29 cellular contexts compared by ENCODE assay signal in genomic region chr10:67175354-67175753, GRCh38.
"Had no signal": no experiment of that assay in that cellular context is flagged by ENCODE, and none has a peak within 500 bp of the region (broad histone marks: within the 10 kb centered on the region; RNA-seq: fewer than 3 reads in every experiment).

No MANE protein-coding gene starts in this region.

- H3K4me3 ChIP-seq: esophagus squamous epithelium had no signal

- H3K27ac ChIP-seq: epithelial cell of prostate, esophagus squamous epithelium had no signal

- FAIRE-seq: astrocyte, colon, endometrium, endothelial cell of umbilical vein, frontal cortex had no signal

- DNase-seq: activated CD4-positive, alpha-beta memory T cell treated with anti-CD3 and anti-CD28 coated beads for 36 hours; activated CD4-positive, alpha-beta T cell treated with anti-CD3 and anti-CD28 coated beads for 36 hours; activated CD4-positive, alpha-beta T cell treated with anti-CD3 and anti-CD28 coated beads, Interleukin-2, amount 10 ng/mL, durations not matched to agents 24 days and 14 days; activated CD4-positive, CD25-positive, alpha-beta regulatory T cell; activated CD4-positive, CD25-positive, alpha-beta regulatory T cell treated with anti-CD3 and anti-CD28 coated beads, Interleukin-2, amount 50 U/mL, for 72 hours; activated CD8-positive, alpha-beta memory T cell treated with anti-CD3 and anti-CD28 coated beads, Interleukin-2, amount 10 ng/mL, durations not matched to agents 7 days and 5 days; activated CD8-positive, alpha-beta memory T cell treated with anti-CD3 and anti-CD28 coated beads, Interleukin-2, amount 50 U/mL, for 4 hours; activated CD8-positive, alpha-beta T cell treated with anti-CD3 and anti-CD28 coated beads, Interleukin-2, amount 10 ng/mL, durations not matched to agents 7 days and 5 days; activated gamma-delta T cell; activated naive CD4-positive, alpha-beta T cell; activated naive CD4-positive, alpha-beta T cell treated with anti-CD3 and anti-CD28 coated beads, Interleukin-2, amount 10 ng/mL, durations not matched to agents 7 days and 5 days; activated naive CD8-positive, alpha-beta T cell treated with anti-CD3 and anti-CD28 coated beads, Interleukin-2, amount 10 ng/mL, durations not matched to agents 7 days and 5 days; activated T-cell treated with anti-CD3 and anti-CD28 coated beads, Interleukin-2, amount 50 U/mL, for 1 hour; activated T-cell treated with anti-CD3 and anti-CD28 coated beads, Interleukin-2, amount 50 U/mL, for 48 hours; anterior cingulate cortex; caudate nucleus; cortex of kidney; dermis blood vessel endothelial cell; effector CD8-positive, alpha-beta T cell; esophagus squamous epithelium; glutamatergic neuron; T-helper 2 cell had no signal

- H3K36me3 ChIP-seq: esophagus squamous epithelium had no signal

- H3K9me3 ChIP-seq: esophagus squamous epithelium had no signal

- ATAC-seq: activated CD4-positive, alpha-beta T cell treated with anti-CD3 and anti-CD28 coated beads for 36 hours; activated CD8-positive, alpha-beta memory T cell treated with anti-CD3 and anti-CD28 coated beads, Interleukin-2, amount 10 ng/mL, durations not matched to agents 7 days and 5 days; activated CD8-positive, alpha-beta T cell treated with anti-CD3 and anti-CD28 coated beads, Interleukin-2, amount 10 ng/mL, durations not matched to agents 7 days and 5 days; activated naive CD4-positive, alpha-beta T cell treated with anti-CD3 and anti-CD28 coated beads, Interleukin-2, amount 50 U/mL, for 72 hours had no signal

- H3K4me1 ChIP-seq: esophagus squamous epithelium had no signal

- H3K27me3 ChIP-seq: esophagus squamous epithelium had no signal
